8 cellular contexts compared by ENCODE assay signal in genomic region chr1:29197590-29197924, GRCh38. TPM values are rescaled to one million over a fixed set of nuclear protein-coding genes. Genes with fewer than 3 reads are reported as not detected.
DNase-seq lines count a peak whose midpoint lies in the region; ATAC-seq, FAIRE-seq and TF ChIP-seq lines count a peak whose summit lies in the region.

No MANE protein-coding gene starts in this region.

- H3K9me1 ChIP-seq in keratinocyte (ENCODE audit: control insufficient read depth, extremely low read depth, insufficient read depth, low read length), result peaks cover 2% of the 10 kb centered on the region

- H3K27ac ChIP-seq in keratinocyte (ENCODE audit: control insufficient read depth, insufficient read depth, low read length), result no peak overlapping the region

- no peaks in the 10 kb centered on the region for H3K9me3 ChIP-seq in keratinocyte (ENCODE audit: control insufficient read depth, low read depth, low read length)

- DNase-seq in AG08395 (ENCODE audit: low spot score) (peak; percentile 27), NCI-H226 (peak; percentile 27), keratinocyte (ENCODE audit: low read depth, low spot score) (no peak)
- peak; percentile 66 for DNase-seq in activated effector memory CD4-positive, alpha-beta T cell treated with anti-CD3 and anti-CD28 coated beads, Interleukin-2, amount 50 U/mL, for 16 hours
- no peak for DNase-seq in NK-92 treated with Interleukin-12 subunit alpha and Interleukin-12 subunit beta, amount 100 ng/mL, for 24 hours (lab: John Stamatoyannopoulos, UW)

- H3K36me3 ChIP-seq in keratinocyte (ENCODE audit: control insufficient read depth in 2 of 2, extremely low read depth in 1 of 2, insufficient read depth in 2 of 2, low read length in 2 of 2), result peaks cover 21 to 32% of the 10 kb centered on the region in 2 experiments

- TF ChIP-seq CTCF in GM12875 (IDR thresholded peaks at IDR 0.05; ENCODE audit: borderline replicate concordance, insufficient read depth, low read depth, low read length), result peak; percentile 48; the same call in 1 of the 2 replicates
- peak; percentile 64 to 75 (median 65) for TF ChIP-seq CTCF in keratinocyte (optimal IDR thresholded peaks at IDR 0.05 in 1 of 3, IDR thresholded peaks at IDR 0.05 in 1 of 3, conservative IDR thresholded peaks at IDR 0.05 in 1 of 3; ENCODE audit: extremely low read depth in 1 of 3, insufficient read depth in 2 of 3, low read length in 3 of 3)

- H3K79me2 ChIP-seq in keratinocyte (ENCODE audit: control insufficient read depth, insufficient read depth, low read length), result no peaks in the 10 kb centered on the region

- peaks cover 12% of the 10 kb centered on the region for H3K4me1 ChIP-seq in keratinocyte (ENCODE audit: control insufficient read depth, extremely low read depth, insufficient read depth, low read length)

- FAIRE-seq in keratinocyte (lab: Jason Lieb, UNC), result peak; percentile 69

- H3K4me2 ChIP-seq in keratinocyte (ENCODE audit: control insufficient read depth, extremely low read depth, insufficient read depth, low read depth, low read length), result no peak overlapping the region

- ATAC-seq in HG03196 (IDR thresholded peaks at IDR 0.05; ENCODE audit: unreplicated experiment) (no peak), GM21515 (IDR thresholded peaks at IDR 0.05; ENCODE audit: unreplicated experiment) (no peak)

- H2AFZ ChIP-seq in keratinocyte (ENCODE audit: control insufficient read depth, low read length), result no peak overlapping the region

- no peaks in the 10 kb centered on the region for H4K20me1 ChIP-seq in keratinocyte (ENCODE audit: control insufficient read depth, extremely low read depth, insufficient read depth, low read length)

- H3K4me3 ChIP-seq in GM12875 (ENCODE audit: low read depth, low read length) (no peak overlapping the region), keratinocyte (ENCODE audit: control insufficient read depth in 2 of 3, extremely low read depth in 1 of 3, insufficient read depth in 2 of 3, low read depth in 1 of 3, low read length in 3 of 3) (no peak overlapping the region)

- no peaks in the 10 kb centered on the region for H3K27me3 ChIP-seq in keratinocyte (ENCODE audit: control insufficient read depth, extremely low read depth, insufficient read depth, low read length)

- H3K9ac ChIP-seq in keratinocyte (ENCODE audit: control insufficient read depth, extremely low read depth, insufficient read depth, low read length), result no peak overlapping the region

- dilution Hi-C loops in keratinocyte (cut with MboI; ENCODE audit: extremely low pct_ligation_motif_present, low sequenced_read_pairs), result no loop called here

RNA-seq across cellular contexts. Expression of gene SRSF4, which starts 15.9 kb away (rescaled TPM):
- polyA plus RNA-seq in keratinocyte, result 26.8 to 63.2 TPM (median 51.0 TPM) in 3 replicates
- 135 TPM for polyA plus RNA-seq in keratinocyte (2011; ENCODE audit: low read depth)
- 39.2 and 42.5 TPM in 2 replicates for polyA plus RNA-seq in keratinocyte (2011; cell fraction: cytosol; rRNA removed)
- 89.0 and 94.1 TPM in 2 replicates for polyA plus RNA-seq in keratinocyte (2011; cell fraction: nucleus; rRNA removed)
- 60.2 and 62.4 TPM in 2 replicates for polyA plus RNA-seq in keratinocyte (2012; ENCODE audit: low replicate concordance)
- polyA minus RNA-seq in keratinocyte, result 14.8 to 41.8 TPM (median 15.6 TPM) in 3 replicates
- polyA minus RNA-seq in keratinocyte (2011; cell fraction: cytosol; rRNA and poly(A)+ RNA removed), result 18.8 TPM
- 20.7 and 34.7 TPM in 2 replicates for polyA minus RNA-seq in keratinocyte (2011; cell fraction: nucleus; rRNA and poly(A)+ RNA removed)

RNA-seq across cellular contexts. Expression of gene MECR, which starts 33.2 kb away (rescaled TPM):
- polyA plus RNA-seq in keratinocyte, result 20.7 to 29.9 TPM (median 23.0 TPM) in 3 replicates
- polyA plus RNA-seq in keratinocyte (2011; ENCODE audit: low read depth), result 11.5 TPM
- polyA plus RNA-seq in keratinocyte (2011; cell fraction: cytosol; rRNA removed), result 15.7 and 26.5 TPM in 2 replicates
- 22.4 and 28.5 TPM in 2 replicates for polyA plus RNA-seq in keratinocyte (2011; cell fraction: nucleus; rRNA removed)
- polyA plus RNA-seq in keratinocyte (2012; ENCODE audit: low replicate concordance), result 24.1 and 26.0 TPM in 2 replicates
- polyA minus RNA-seq in keratinocyte, result 20.2 to 34.1 TPM (median 25.2 TPM) in 3 replicates
- polyA minus RNA-seq in keratinocyte (2011; cell fraction: cytosol; rRNA and poly(A)+ RNA removed), result 14.4 TPM
- polyA minus RNA-seq in keratinocyte (2011; cell fraction: nucleus; rRNA and poly(A)+ RNA removed), result 11.6 and 13.1 TPM in 2 replicates

RNA-seq across cellular contexts. Expression of gene PTPRU, which starts 38.8 kb away (rescaled TPM):
- 4.3 to 6.4 TPM (median 5.4 TPM) in 3 replicates for polyA plus RNA-seq in keratinocyte
- polyA plus RNA-seq in keratinocyte (2011; ENCODE audit: low read depth), result 2.4 TPM
- polyA plus RNA-seq in keratinocyte (2011; cell fraction: cytosol; rRNA removed), result 2.9 and 5.1 TPM in 2 replicates
- 10.8 and 15.2 TPM in 2 replicates for polyA plus RNA-seq in keratinocyte (2011; cell fraction: nucleus; rRNA removed)
- 8.9 and 9.2 TPM in 2 replicates for polyA plus RNA-seq in keratinocyte (2012; ENCODE audit: low replicate concordance)
- 11.0 to 19.3 TPM (median 12.7 TPM) in 3 replicates for polyA minus RNA-seq in keratinocyte
- polyA minus RNA-seq in keratinocyte (2011; cell fraction: cytosol; rRNA and poly(A)+ RNA removed), result 25.9 TPM
- polyA minus RNA-seq in keratinocyte (2011; cell fraction: nucleus; rRNA and poly(A)+ RNA removed), result 26.5 and 27.2 TPM in 2 replicates

Comparison
In these comparisons a context has a peak if more than half of its experiments do, and no peak if none do; other contexts are left out.
1. DNase-seq: peak in AG08395 (single experiment), NCI-H226 (single experiment) and activated effector memory CD4-positive, alpha-beta T cell treated with anti-CD3 and anti-CD28 coated beads, Interleukin-2, amount 50 U/mL, for 16 hours (single experiment); none in keratinocyte (single experiment) and NK-92 treated with Interleukin-12 subunit alpha and Interleukin-12 subunit beta, amount 100 ng/mL, for 24 hours (single experiment).